Comparison of ENCODE assay signal across 8 cellular contexts in the genomic region with DNA sequence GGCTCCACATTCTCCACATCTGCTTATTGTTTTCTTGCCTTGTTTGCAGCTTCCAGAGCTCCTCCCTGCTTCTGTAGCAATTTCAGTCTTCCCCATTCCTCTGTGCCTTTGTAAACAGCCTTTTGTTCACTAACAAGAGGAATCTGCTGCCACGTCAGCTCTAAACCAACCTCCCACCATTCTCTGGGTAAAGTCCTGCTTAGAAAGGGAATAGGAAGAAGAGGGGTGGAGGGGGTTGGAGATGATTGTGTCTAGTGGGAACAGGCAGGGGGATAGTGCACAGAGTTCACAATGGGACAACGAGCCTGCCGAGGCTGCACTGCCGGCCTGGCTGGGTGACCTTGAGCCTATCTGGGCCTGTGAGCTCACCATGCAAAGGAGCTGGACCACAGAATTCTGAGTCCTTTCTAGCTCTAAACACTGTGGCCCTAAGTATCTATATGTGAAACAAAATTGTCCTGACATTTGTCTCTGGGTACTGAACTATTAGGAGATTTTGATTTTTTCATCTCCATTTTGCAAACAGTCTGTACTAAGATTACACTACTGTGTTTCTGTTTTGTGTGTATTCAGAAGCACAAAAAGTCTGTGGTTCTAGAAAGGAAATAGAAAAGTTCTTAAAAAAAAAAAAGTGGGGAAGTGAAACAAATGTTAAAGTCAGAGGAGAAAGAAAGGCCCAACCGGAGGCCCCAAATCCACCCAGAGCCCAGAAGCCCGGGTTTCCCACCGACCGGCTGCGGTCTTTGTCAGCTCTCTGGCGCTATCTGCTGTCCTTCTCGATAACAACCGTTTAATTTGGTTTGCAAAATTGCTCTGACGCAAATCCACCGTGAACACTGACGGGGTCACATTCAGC. TPM values are rescaled to one million over a fixed set of nuclear protein-coding genes. Genes with fewer than 3 reads are reported as not detected.
DNase-seq lines count a peak whose midpoint lies in the region; ATAC-seq, FAIRE-seq and TF ChIP-seq lines count a peak whose summit lies in the region.

No MANE protein-coding gene starts in this region.

- H3K9ac ChIP-seq in PC-3 (ENCODE audit: low read length), result no peak overlapping the region

- H3K4me3 Mint-ChIP-seq in activated T-cell treated with anti-CD3 and anti-CD28 coated beads, Interleukin-2, amount 50 U/mL, for 24 hours, result no peak overlapping the region
- H3K4me3 Mint-ChIP-seq in naive thymus-derived CD8-positive, alpha-beta T cell, result peak overlapping the region in 4 of 10 donors; percentile 4 to 52 (median 26)

- H3K4me3 ChIP-seq in PC-3 (ENCODE audit: low read length) (peak overlapping the region; percentile 46; the same call in 1 of the 2 replicates), esophagus muscularis mucosa (no peak overlapping the region)

- DNase-seq in D721Med (ENCODE audit: insufficient read length, low spot score), result peak; percentile 43
- peak; percentile 86 for DNase-seq in HPDE6-E6E7 (ENCODE audit: extremely low spot score)
- peak; percentile 85 for DNase-seq in PC-3
- peak; percentile 76 for DNase-seq in activated T-cell treated with anti-CD3 and anti-CD28 coated beads, Interleukin-2, amount 50 U/mL, for 24 hours
- DNase-seq in esophagus muscularis mucosa (ENCODE audit: extremely low spot score), result peak; percentile 93
- peak; percentile 58 to 86 (median 76) for DNase-seq in naive thymus-derived CD8-positive, alpha-beta T cell
- DNase-seq in stimulated activated naive CD4-positive, alpha-beta T cell (lab: John Stamatoyannopoulos, UW), result peak; percentile 54 to 85 (median 66)

- no peaks in the 10 kb centered on the region for H3K36me3 ChIP-seq in PC-3 (ENCODE audit: low read depth, low read length)
- H3K36me3 ChIP-seq in esophagus muscularis mucosa, result no peaks in the 10 kb centered on the region

- CTCF ChIA-PET in PC-3 (lab: Charles Lee), result interaction anchor here (0.5 to 2.7 kb wide), 3 partner anchors 107 to 773 kb away, joined by 3 to 17 read pairs (median 4); no protein-coding TSS in a partner anchor

- peak overlapping the region; percentile 69 for H2AFZ ChIP-seq in PC-3 (ENCODE audit: low read length)

- H3K27me3 ChIP-seq in PC-3 (ENCODE audit: low read length) (no peaks in the 10 kb centered on the region), esophagus muscularis mucosa (peaks cover 0 to 4% (median 0%) of the 10 kb centered on the region in 4 donors)

- H3K9me2 ChIP-seq in PC-3 (replicated peaks; ENCODE audit: low read length), result no peaks in the 10 kb centered on the region

- H3K36me3 Mint-ChIP-seq in activated T-cell treated with anti-CD3 and anti-CD28 coated beads, Interleukin-2, amount 50 U/mL, for 24 hours (ENCODE audit: low read depth), result no peaks in the 10 kb centered on the region
- no peaks in the 10 kb centered on the region for H3K36me3 Mint-ChIP-seq in naive thymus-derived CD8-positive, alpha-beta T cell

- H3K27me3 Mint-ChIP-seq in activated T-cell treated with anti-CD3 and anti-CD28 coated beads, Interleukin-2, amount 50 U/mL, for 24 hours, result no peaks in the 10 kb centered on the region
- peaks cover 0 to 1% (median 0%) of the 10 kb centered on the region in 5 donors for H3K27me3 Mint-ChIP-seq in naive thymus-derived CD8-positive, alpha-beta T cell

- H3K9me3 ChIP-seq in PC-3 (ENCODE audit: low read length) (no peaks in the 10 kb centered on the region), esophagus muscularis mucosa (no peaks in the 10 kb centered on the region)

- H3K27ac ChIP-seq in PC-3 (ENCODE audit: low read length) (no peak overlapping the region), esophagus muscularis mucosa (replicated peaks in 1 of 4) (peak overlapping the region; percentile 38 to 70 (median 52))

- H3F3A ChIP-seq in PC-3 (ENCODE audit: low read length, unreplicated experiment), result no peaks in the 10 kb centered on the region

- H3K79me2 ChIP-seq in PC-3 (ENCODE audit: low read length), result no peaks in the 10 kb centered on the region

- WGBS in esophagus muscularis mucosa, result 17% methylated on average over 14 of the region's 15 CpGs

- no peak for TF ChIP-seq EP300 in esophagus muscularis mucosa (IDR thresholded peaks at IDR 0.05)

- FAIRE-seq in D721Med (lab: Jason Lieb, UNC), result no peak

- H3K4me2 ChIP-seq in PC-3 (ENCODE audit: low read length), result peak overlapping the region; percentile 73

- no peak overlapping the region for H3K27ac Mint-ChIP-seq in activated T-cell treated with anti-CD3 and anti-CD28 coated beads, Interleukin-2, amount 50 U/mL, for 24 hours
- H3K27ac Mint-ChIP-seq in naive thymus-derived CD8-positive, alpha-beta T cell, result peak overlapping the region in 7 of 10 donors; percentile 23 to 81 (median 57)

- peak; percentile 86 for ATAC-seq in GM21360 (IDR thresholded peaks at IDR 0.05; ENCODE audit: unreplicated experiment)
- peak; percentile 78 for ATAC-seq in PC-3
- ATAC-seq in naive thymus-derived CD8-positive, alpha-beta T cell, result peak; percentile 91 to 96

- TF ChIP-seq POLR2A in esophagus muscularis mucosa (IDR thresholded peaks at IDR 0.05; ENCODE audit: low read depth), result no peak

- TF ChIP-seq CTCF in D721Med (IDR thresholded peaks at IDR 0.05; ENCODE audit: insufficient read depth, missing control alignments), result peak; percentile 76
- peak; percentile 95 for TF ChIP-seq CTCF in PC-3 (conservative IDR thresholded peaks at IDR 0.05; ENCODE audit: low read depth, low read length)
- TF ChIP-seq CTCF in esophagus muscularis mucosa (IDR thresholded peaks at IDR 0.05), result peak; percentile 65 to 74 (median 73)

- no peaks in the 10 kb centered on the region for H3K9me3 Mint-ChIP-seq in activated T-cell treated with anti-CD3 and anti-CD28 coated beads, Interleukin-2, amount 50 U/mL, for 24 hours
- H3K9me3 Mint-ChIP-seq in naive thymus-derived CD8-positive, alpha-beta T cell, result no peaks in the 10 kb centered on the region

- BruUV-seq in PC-3 (replicated peaks; lab: Mats Ljungman, UMichigan), result no TSS peak

- intact Hi-C loops in PC-3 (cut with micrococcal nuclease), result loop anchor here (1.0 kb wide), 2 partner anchors 107 to 113 kb away; no protein-coding TSS in a partner anchor
- intact Hi-C loops in esophagus muscularis mucosa (cut with DNase I), result loop anchor here (1.0 kb wide), 1 partner anchor 113 kb away; no protein-coding TSS in a partner anchor

- POLR2A ChIA-PET in PC-3 (lab: Charles Lee; ENCODE audit: unreplicated experiment), result interaction anchor here (0.6 kb wide), 1 partner anchor 107 kb away, joined by 4 read pairs; no protein-coding TSS in a partner anchor
- POLR2A ChIA-PET in naive thymus-derived CD8-positive, alpha-beta T cell (lab: Charles Lee), result no interaction called here

- H3K4me1 ChIP-seq in PC-3 (ENCODE audit: insufficient read depth, low read length) (no peaks in the 10 kb centered on the region), esophagus muscularis mucosa (peaks cover 13% of the 10 kb centered on the region in 4 donors)

- no peaks in the 10 kb centered on the region for H4K20me1 ChIP-seq in PC-3 (ENCODE audit: low read length)

- peaks cover 8% of the 10 kb centered on the region for H3K4me1 Mint-ChIP-seq in activated T-cell treated with anti-CD3 and anti-CD28 coated beads, Interleukin-2, amount 50 U/mL, for 24 hours (ENCODE audit: low read depth)
- H3K4me1 Mint-ChIP-seq in naive thymus-derived CD8-positive, alpha-beta T cell, result peaks cover 2 to 21% (median 13%) of the 10 kb centered on the region in 4 donors

RNA-seq across cellular contexts. Expression of gene PRND, which starts 1.4 kb away (rescaled TPM):
- not detected in 2 replicates for total RNA-seq in PC-3 (2014; rRNA removed)
- total RNA-seq in esophagus muscularis mucosa, result not detected
- total RNA-seq in naive thymus-derived CD8-positive, alpha-beta T cell, result not detected
- not detected for polyA plus RNA-seq in naive thymus-derived CD8-positive, alpha-beta T cell

RNA-seq across cellular contexts. Expression of gene PRNP, which starts 34.1 kb away (rescaled TPM):
- total RNA-seq in PC-3 (2014; rRNA removed), result 274 and 312 TPM in 2 replicates
- total RNA-seq in esophagus muscularis mucosa, result 100 to 1,000 TPM; 155 to 206 (median 188) TPM
- total RNA-seq in naive thymus-derived CD8-positive, alpha-beta T cell, result 10 to 100 TPM; 54.5 to 56.6 TPM
- polyA plus RNA-seq in naive thymus-derived CD8-positive, alpha-beta T cell, result 10 to 100 TPM; 57.9 to 72.3 (median 67.8) TPM

Comparison
In these comparisons a context has a peak if more than half of its experiments do, and no peak if none do; other contexts are left out.
1. DNase-seq: peak in every context shown above with its lines; median percentile 93 in esophagus muscularis mucosa; 86 in HPDE6-E6E7; 85 in PC-3; 76 in naive thymus-derived CD8-positive, alpha-beta T cell; 76 in activated T-cell treated with anti-CD3 and anti-CD28 coated beads, Interleukin-2, amount 50 U/mL, for 24 hours; 66 in stimulated activated naive CD4-positive, alpha-beta T cell; 43 in D721Med.